In the genomic region with DNA sequence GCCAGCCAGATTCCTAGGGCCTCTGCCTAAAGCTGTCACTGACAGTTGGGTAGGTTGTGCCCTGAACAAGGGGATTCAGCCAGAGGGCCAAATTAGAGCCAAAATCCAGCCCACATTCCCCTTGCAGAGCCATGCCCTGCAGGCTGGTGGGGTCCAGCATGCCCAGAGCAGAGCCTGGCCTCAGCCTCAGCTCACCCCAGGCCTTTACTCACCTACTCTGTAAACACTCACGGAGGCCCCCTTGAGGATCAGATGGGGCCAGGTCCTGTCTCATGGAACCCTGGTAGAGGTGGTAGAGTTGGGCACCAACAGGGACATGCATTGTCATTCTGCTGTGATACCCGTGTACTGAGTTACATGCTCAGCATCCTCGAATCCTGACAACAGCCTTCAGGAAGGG, we compare ENCODE assay signal across 23 cellular contexts.
"Had no signal": no experiment of that assay in that cellular context is flagged by ENCODE, and none has a peak within 500 bp of the region (broad histone marks: within the 10 kb centered on the region; RNA-seq: fewer than 3 reads in every experiment).

No MANE protein-coding gene starts in this region.

- H3K36me3 ChIP-seq: esophagus squamous epithelium, gastroesophageal sphincter, left ventricle myocardium inferior, prostate gland, sigmoid colon, stomach, thoracic aorta, transverse colon had no signal

- ATAC-seq: gastroesophageal sphincter; left cardiac atrium; natural killer cell treated with Interleukin-12 subunit alpha and Interleukin-12 subunit beta and Interleukin-15 and Interleukin-18, amount 100 ng/mL, for 72 hours had no signal

- H3K9me3 ChIP-seq: esophagus squamous epithelium, gastroesophageal sphincter, left ventricle myocardium inferior, prostate gland, sigmoid colon, stomach, thoracic aorta, transverse colon had no signal

- H2AFZ ChIP-seq: parathyroid adenoma had no signal

- H3K9ac ChIP-seq: parathyroid adenoma had no signal

- H3K4me1 ChIP-seq: esophagus squamous epithelium, parathyroid adenoma, prostate gland, transverse colon had no signal

- H3K4me3 ChIP-seq: dorsolateral prefrontal cortex, esophagus squamous epithelium, gastroesophageal sphincter, left ventricle myocardium inferior, lung, prostate gland, sigmoid colon, skin epidermis, stomach, thoracic aorta, transverse colon had no signal

- DNase-seq: cortex of kidney; dorsolateral prefrontal cortex; effector memory CD4-positive, alpha-beta T cell; esophagus squamous epithelium; foreskin fibroblast; glutamatergic neuron; kidney; left cardiac atrium; left ventricle myocardium inferior; mesenchymal stem cell; midbrain; sigmoid colon; stimulated activated naive CD4-positive, alpha-beta T cell; stomach; substantia nigra; transverse colon had no signal

- H3K9me3 Mint-ChIP-seq: natural killer cell treated with Interleukin-12 subunit alpha and Interleukin-12 subunit beta and Interleukin-15 and Interleukin-18, amount 100 ng/mL, for 72 hours had no signal

- H3K27ac ChIP-seq: dorsolateral prefrontal cortex, esophagus squamous epithelium, gastroesophageal sphincter, left ventricle myocardium inferior, parathyroid adenoma, prostate gland, sigmoid colon, skin epidermis, stomach, thoracic aorta, transverse colon had no signal

- H3K27ac Mint-ChIP-seq: natural killer cell treated with Interleukin-12 subunit alpha and Interleukin-12 subunit beta and Interleukin-15 and Interleukin-18, amount 100 ng/mL, for 72 hours had no signal

- H3K4me3 Mint-ChIP-seq: natural killer cell treated with Interleukin-12 subunit alpha and Interleukin-12 subunit beta and Interleukin-15 and Interleukin-18, amount 100 ng/mL, for 72 hours had no signal

- H3K36me3 Mint-ChIP-seq: natural killer cell treated with Interleukin-12 subunit alpha and Interleukin-12 subunit beta and Interleukin-15 and Interleukin-18, amount 100 ng/mL, for 72 hours had no signal
